Comparison of ENCODE assay signal across 13 cellular contexts in the genomic region with DNA sequence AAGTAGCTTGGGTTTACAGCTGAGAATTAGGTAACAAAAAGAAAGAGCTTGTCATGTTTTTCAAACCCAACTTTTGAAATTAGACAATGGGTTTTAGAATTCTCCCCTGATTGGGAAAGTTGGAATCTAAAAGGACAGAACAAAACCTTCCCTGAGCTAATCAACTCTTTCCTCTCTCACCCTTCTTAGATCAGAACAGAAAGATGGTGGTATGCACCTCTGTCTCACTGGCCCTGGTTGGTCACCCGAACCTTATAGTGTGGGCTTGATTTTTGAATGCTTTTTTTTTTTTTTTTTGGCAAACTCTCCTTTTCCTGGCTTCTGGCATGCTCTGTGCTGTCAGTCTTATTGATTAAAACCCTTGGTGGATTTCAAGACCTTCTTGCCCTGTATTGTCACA.
DNase-seq lines count a peak whose midpoint lies in the region; ATAC-seq and TF ChIP-seq lines count a peak whose summit lies in the region.
"Had no signal": no experiment of that assay in that cellular context is flagged by ENCODE, and none has a peak within 500 bp of the region (broad histone marks: within the 10 kb centered on the region; RNA-seq: fewer than 3 reads in every experiment).

No MANE protein-coding gene starts in this region.

- H4K8ac ChIP-seq in neuronal stem cell (ENCODE audit: low read depth, low read length) = no peak overlapping the region

- H3K27ac Mint-ChIP-seq in endodermal cell = no peak overlapping the region
- H3K27ac Mint-ChIP-seq: B cell; CD8-positive, alpha-beta T cell had no signal

- no peak overlapping the region for H3K4me3 Mint-ChIP-seq in endodermal cell
- H3K4me3 Mint-ChIP-seq: B cell; CD8-positive, alpha-beta T cell; GM23338 had no signal

- H3K9me3 ChIP-seq in endodermal cell (ENCODE audit: control insufficient read depth, low read length) (no peaks in the 10 kb centered on the region), neuronal stem cell (replicated peaks in 1 of 2; ENCODE audit: control insufficient read depth in 2 of 2, insufficient read depth in 1 of 2, low read depth in 1 of 2, low read length in 2 of 2) (peaks cover 0 to 3% of the 10 kb centered on the region in 2 donors)

- H3K18ac ChIP-seq in neuronal stem cell (ENCODE audit: low read length) = no peak overlapping the region

- H3K23ac ChIP-seq in neuronal stem cell (ENCODE audit: low read depth, low read length, poor library complexity) = no peak overlapping the region

- H3K4ac ChIP-seq in neuronal stem cell (ENCODE audit: low read length) = no peak overlapping the region

- H3K27me3 ChIP-seq in endodermal cell (ENCODE audit: control insufficient read depth, insufficient read depth, low read length, poor library complexity, severe bottlenecking) (no peaks in the 10 kb centered on the region), neuronal stem cell (ENCODE audit: control insufficient read depth in 3 of 3, insufficient read depth in 3 of 3, low read depth in 1 of 3, low read length in 3 of 3) (no peaks in the 10 kb centered on the region)
- H3K27me3 ChIP-seq: BLaER1 treated with 17β-estradiol and CSF1 and Interleukin-3, amounts not matched to agents 10 nM and 100 nM had no signal

- peak; percentile 45 for DNase-seq in NCI-H82 (lab: John Stamatoyannopoulos, UW)
- no peak for DNase-seq in NCI-H82 treated with DMSO at 0.1 percent for 48 hours (lab: John Stamatoyannopoulos, UW; ENCODE audit: unreplicated experiment)
- no peak for DNase-seq in endodermal cell
- peak; percentile 68 for DNase-seq in neuronal stem cell (ENCODE audit: low spot score)
- DNase-seq in NCI-H2029 treated with DMSO at 0.1 percent for 48 hours (lab: John Stamatoyannopoulos, UW) = no peak
- DNase-seq: Calu3; CD8-positive, alpha-beta T cell; HCEC 1CT; IMR-90 had no signal

- no peak overlapping the region for H3K4me2 ChIP-seq in neuronal stem cell (ENCODE audit: insufficient read depth, low read length, poor library complexity, severe bottlenecking)
- H3K4me2 ChIP-seq: BLaER1 treated with 17β-estradiol and CSF1 and Interleukin-3, amounts not matched to agents 10 nM and 100 nM; GM23338 had no signal

- peak overlapping the region; percentile 18 for H2AFZ ChIP-seq in neuronal stem cell (ENCODE audit: low read length)
- H2AFZ ChIP-seq: GM23338 had no signal

- no peak overlapping the region for H2BK5ac ChIP-seq in neuronal stem cell (ENCODE audit: low read length)

- no peak overlapping the region for H4K91ac ChIP-seq in neuronal stem cell (ENCODE audit: low read depth, low read length, poor library complexity)

- no peak overlapping the region for H2BK120ac ChIP-seq in neuronal stem cell (ENCODE audit: low read depth, low read length)

- no peak for ATAC-seq in GM21723 (IDR thresholded peaks at IDR 0.05; ENCODE audit: unreplicated experiment)
- ATAC-seq: CD8-positive, alpha-beta T cell; GM23338 had no signal

- no peak overlapping the region for H3K4me3 ChIP-seq in endodermal cell (ENCODE audit: low read length)
- H3K4me3 ChIP-seq in neuronal stem cell (ENCODE audit: low read length in 2 of 2) = no peak overlapping the region
- H3K4me3 ChIP-seq: BLaER1 treated with 17β-estradiol and CSF1 and Interleukin-3, amounts not matched to agents 10 nM and 100 nM; GM23338 had no signal

- no peak for TF ChIP-seq CTCF in endodermal cell (conservative IDR thresholded peaks at IDR 0.05)

- no peaks in the 10 kb centered on the region for H3K36me3 Mint-ChIP-seq in endodermal cell (ENCODE audit: low read depth)
- H3K36me3 Mint-ChIP-seq: CD8-positive, alpha-beta T cell had no signal

- no peaks in the 10 kb centered on the region for H3K27me3 Mint-ChIP-seq in endodermal cell (ENCODE audit: insufficient read depth)

- peak overlapping the region; percentile 50 for H3K27ac ChIP-seq in endodermal cell (ENCODE audit: low read depth, low read length)
- H3K27ac ChIP-seq in neuronal stem cell (replicated peaks; ENCODE audit: low read length) = peak overlapping the region; percentile 83
- H3K27ac ChIP-seq: BLaER1 treated with 17β-estradiol and CSF1 and Interleukin-3, amounts not matched to agents 10 nM and 100 nM had no signal

- no peak overlapping the region for H2BK15ac ChIP-seq in neuronal stem cell (ENCODE audit: low read length)

- no peak overlapping the region for H3K14ac ChIP-seq in neuronal stem cell (ENCODE audit: low read length)

- H2BK12ac ChIP-seq in neuronal stem cell (ENCODE audit: low read length) = no peak overlapping the region

- H3K79me1 ChIP-seq in neuronal stem cell (ENCODE audit: low read depth, low read length) = no peaks in the 10 kb centered on the region

- H3K36me3 ChIP-seq in endodermal cell (ENCODE audit: control insufficient read depth, insufficient read depth, low read length) = no peaks in the 10 kb centered on the region
- H3K36me3 ChIP-seq in neuronal stem cell (replicated peaks in 1 of 2; ENCODE audit: control insufficient read depth in 2 of 2, insufficient read depth in 2 of 2, low read length in 2 of 2) = no peaks in the 10 kb centered on the region
- H3K36me3 ChIP-seq: BLaER1 treated with 17β-estradiol and CSF1 and Interleukin-3, amounts not matched to agents 10 nM and 100 nM had no signal

- H3K9me3 Mint-ChIP-seq in endodermal cell = peaks cover 11% of the 10 kb centered on the region
- H3K9me3 Mint-ChIP-seq: CD8-positive, alpha-beta T cell had no signal

- no peak overlapping the region for H2AK5ac ChIP-seq in neuronal stem cell (ENCODE audit: low read depth, low read length)

- H3K9ac ChIP-seq in endodermal cell (ENCODE audit: extremely low read depth, low read length, poor library complexity, severe bottlenecking) (no peak overlapping the region), neuronal stem cell (ENCODE audit: low read depth, low read length, poor library complexity) (no peak overlapping the region)
- H3K9ac ChIP-seq: BLaER1 treated with 17β-estradiol and CSF1 and Interleukin-3, amounts not matched to agents 10 nM and 100 nM had no signal

- 83% methylated on average over 1 of the region's 1 CpG; no CpG with 5 or more reads in 1 of the 2 experiments for WGBS in endodermal cell (ENCODE audit: insufficient coverage in 1 of 2, insufficient read length in 1 of 2), 2 experiments
- WGBS in neuronal stem cell (ENCODE audit: extremely low coverage in 2 of 2, insufficient read length in 2 of 2, insufficient replicate concordance in 1 of 2), 2 donors = no CpG with 5 or more reads among the region's 1 CpG

- H3K4me1 ChIP-seq in endodermal cell (ENCODE audit: control insufficient read depth, insufficient read depth, low read length) (no peaks in the 10 kb centered on the region), neuronal stem cell (ENCODE audit: control insufficient read depth in 2 of 2, insufficient read depth in 1 of 2, low read depth in 1 of 2, low read length in 2 of 2) (peaks cover 10 to 31% of the 10 kb centered on the region in 2 donors)
- H3K4me1 ChIP-seq: BLaER1 treated with 17β-estradiol and CSF1 and Interleukin-3, amounts not matched to agents 10 nM and 100 nM had no signal

- no peaks in the 10 kb centered on the region for H3K4me1 Mint-ChIP-seq in endodermal cell
- H3K4me1 Mint-ChIP-seq: B cell had no signal

Comparison
In these comparisons a context has a peak if more than half of its experiments do, and no peak if none do; other contexts are left out.
1. DNase-seq: peak in NCI-H82 (single experiment) and neuronal stem cell (single experiment); none in NCI-H82 treated with DMSO at 0.1 percent for 48 hours (single experiment), endodermal cell (single experiment) and NCI-H2029 treated with DMSO at 0.1 percent for 48 hours (single experiment).